22 cellular contexts compared by ENCODE assay signal in the genomic region with DNA sequence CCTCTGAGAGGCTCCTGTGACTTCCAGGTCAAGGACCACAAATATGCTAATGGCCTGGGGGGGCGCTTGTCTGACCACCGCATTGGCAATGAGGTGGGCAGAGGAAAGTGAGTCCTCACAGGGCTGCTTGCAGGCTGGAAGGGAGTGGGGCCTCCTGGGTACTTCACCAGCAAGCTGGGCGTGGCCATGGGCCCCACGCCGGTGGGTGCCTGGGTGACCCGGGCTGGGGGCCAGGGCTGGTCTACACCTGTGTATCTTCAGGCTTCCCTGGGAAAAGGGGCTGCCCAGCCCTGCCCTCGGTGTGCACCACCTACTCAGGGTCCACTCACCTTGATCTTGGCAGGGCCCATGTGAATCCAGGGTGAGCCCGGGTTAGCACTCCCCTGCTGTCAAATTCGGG.
"Had no signal": no experiment of that assay in that cellular context is flagged by ENCODE, and none has a peak within 500 bp of the region (broad histone marks: within the 10 kb centered on the region; RNA-seq: fewer than 3 reads in every experiment).

No MANE protein-coding gene starts in this region.

- H3K4me1 ChIP-seq: SJSA1 had no signal

- H3K27me3 ChIP-seq: MG63, SJSA1 had no signal

- H3K27ac ChIP-seq: HL-60, RWPE1, SJSA1, SK-N-MC had no signal

- FAIRE-seq: RCC 7860 had no signal

- H3K9me3 ChIP-seq: MG63, SJSA1 had no signal

- H3K4me3 ChIP-seq: MG63, SJSA1, SK-N-MC had no signal

- DNase-seq: IMR-90, Karpas-422, KG1, MG63, NCI-H1092 treated with DMSO at 0.1 percent for 48 hours, NCI-H1436, NCI-H187, NCI-H2029, NCI-H2081 treated with DMSO at 0.1 percent for 48 hours, NCI-H2171, NCI-H226, NCI-H446, NCI-H510A, NCI-H524 treated with DMSO at 0.1 percent for 48 hours, NCI-H69, NCI-H774, SIG-M5 had no signal

- H3K36me3 ChIP-seq: MG63, SJSA1 had no signal
